ENCODE assay signal across 8 cellular contexts in the genomic region with DNA sequence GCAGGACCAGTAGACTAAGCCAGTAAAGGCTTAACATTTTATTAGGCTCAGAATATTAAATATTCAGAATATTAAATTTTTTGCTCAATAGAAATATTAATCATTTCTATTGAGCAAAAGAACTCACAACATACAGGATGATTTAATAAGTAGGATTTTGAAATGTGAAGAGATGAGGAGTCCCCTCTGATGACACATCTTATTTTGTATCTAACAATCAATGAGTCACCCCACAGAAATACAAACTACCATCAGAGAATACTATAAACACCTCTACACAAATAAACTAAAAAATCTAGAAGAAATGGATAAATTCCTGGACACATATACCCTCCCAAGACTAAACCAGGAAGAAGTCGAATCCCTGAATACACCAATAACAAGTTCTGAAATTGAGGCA. TPM values are rescaled to one million over a fixed set of nuclear protein-coding genes. Genes with fewer than 3 reads are reported as not detected.
"Had no signal": no experiment of that assay in that cellular context is flagged by ENCODE, and none has a peak within 500 bp of the region (broad histone marks: within the 10 kb centered on the region; RNA-seq: fewer than 3 reads in every experiment).

No MANE protein-coding gene starts in this region.

RNA-seq across cellular contexts. Expression of gene SMIM43, which starts 12.8 kb away (rescaled TPM):
- total RNA-seq: activated CD8-positive, alpha-beta T cell treated with anti-CD3 and anti-CD28 coated beads for 36 hours; activated naive CD8-positive, alpha-beta T cell treated with anti-CD3 and anti-CD28 coated beads for 36 hours; activated T-cell treated with anti-CD3 and anti-CD28 coated beads, Interleukin-2, amount 50 U/mL, for 72 hours; activated T-helper 2 cell treated with anti-CD3 and anti-CD28 coated beads, Interferon-gamma antibody, Interleukin-2, Interleukin-4, amounts not matched to agents 10 μg/mL and 5 μg/mL and 100 μg/mL, durations not matched to agents 14 hours and 24 hours and 36 hours; cerebellum; OCI-LY7; Right ventricle myocardium superior; T-helper 1 cell treated with Interleukin-12 subunit alpha and Interleukin-12 subunit beta and Interleukin-4 antibody, amounts not matched to agents 30 ng/mL and 1 ng/mL, for 36 hours had no signal
